9 cellular contexts compared by ENCODE assay signal in genomic region chr17:20944014-20944905, GRCh38.
DNase-seq lines count a peak whose midpoint lies in the region; ATAC-seq, FAIRE-seq and TF ChIP-seq lines count a peak whose summit lies in the region.
"Had no signal": no experiment of that assay in that cellular context is flagged by ENCODE, and none has a peak within 500 bp of the region (broad histone marks: within the 10 kb centered on the region; RNA-seq: fewer than 3 reads in every experiment).

No MANE protein-coding gene starts in this region.

- POLR2A ChIA-PET in activated CD4-positive, alpha-beta T cell treated with anti-CD3 and anti-CD28 coated beads for 36 hours (lab: Charles Lee): interaction anchor here (0.6 kb wide), 1 partner anchor 99 kb away, joined by 3 read pairs; the partner anchor contains the start of gene USP22

- TF ChIP-seq CTCF in bronchial epithelial cell (IDR thresholded peaks at IDR 0.05; ENCODE audit: insufficient read depth, low read length, severe bottlenecking) (peak; percentile 86), psoas muscle (IDR thresholded peaks at IDR 0.05) (peak; percentile 32)

- no peaks in the 10 kb centered on the region for H3K9me3 Mint-ChIP-seq in activated CD4-positive, alpha-beta T cell treated with anti-CD3 and anti-CD28 coated beads for 36 hours (ENCODE audit: low read depth)
- H3K9me3 Mint-ChIP-seq: T-helper 1 cell treated with Interleukin-12 subunit alpha and Interleukin-12 subunit beta and Interleukin-4 antibody, amounts not matched to agents 30 μg/mL and 1 μg/mL, for 36 hours had no signal

- FAIRE-seq in bronchial epithelial cell (lab: Jason Lieb, UNC): peak; percentile 89

- H3K36me3 ChIP-seq in bronchial epithelial cell (ENCODE audit: control insufficient read depth, insufficient read depth, low read length) (no peaks in the 10 kb centered on the region), psoas muscle (ENCODE audit: insufficient read depth in 1 of 2, low read depth in 1 of 2) (no peaks in the 10 kb centered on the region)

- peak; percentile 74 for ATAC-seq in activated CD4-positive, alpha-beta T cell treated with anti-CD3 and anti-CD28 coated beads for 36 hours
- ATAC-seq in psoas muscle (peak in 3 of 4 donors; percentile 60 to 99 (median 68)), GM18868 (IDR thresholded peaks at IDR 0.05; ENCODE audit: unreplicated experiment) (no peak), HG02759 (IDR thresholded peaks at IDR 0.05; ENCODE audit: unreplicated experiment) (no peak), HG02938 (IDR thresholded peaks at IDR 0.05; ENCODE audit: unreplicated experiment) (no peak)

- no peak overlapping the region for H3K27ac ChIP-seq in psoas muscle

- H3K4me3 Mint-ChIP-seq in activated CD4-positive, alpha-beta T cell treated with anti-CD3 and anti-CD28 coated beads for 36 hours: no peak overlapping the region
- H3K4me3 Mint-ChIP-seq: T-helper 1 cell treated with Interleukin-12 subunit alpha and Interleukin-12 subunit beta and Interleukin-4 antibody, amounts not matched to agents 30 μg/mL and 1 μg/mL, for 36 hours had no signal

- intact Hi-C loops in activated CD4-positive, alpha-beta T cell treated with anti-CD3 and anti-CD28 coated beads for 36 hours (cut with DNase I, micrococcal nuclease): loop anchor here in 1 of 2 experiments (1.0 kb wide), 1 partner anchor 49 kb away; no protein-coding TSS in a partner anchor
- intact Hi-C loops in psoas muscle (cut with DNase I): loop anchor here in 1 of 2 donors (2.0 kb wide), 1 partner anchor 49 kb away; no protein-coding TSS in a partner anchor

- peaks cover 12% of the 10 kb centered on the region for H3K27me3 Mint-ChIP-seq in activated CD4-positive, alpha-beta T cell treated with anti-CD3 and anti-CD28 coated beads for 36 hours

- no peaks in the 10 kb centered on the region for H3K4me1 ChIP-seq in psoas muscle

- 57 to 64% (median 62%) methylated on average over 13 of the region's 13 CpGs for WGBS in psoas muscle, 3 donors

- H3K4me3 ChIP-seq in bronchial epithelial cell (ENCODE audit: low read depth, low read length): no peak overlapping the region
- H3K4me3 ChIP-seq in psoas muscle: no peak overlapping the region

- H3K27me3 ChIP-seq in bronchial epithelial cell (ENCODE audit: control insufficient read depth, insufficient read depth, low read length): no peaks in the 10 kb centered on the region
- H3K27me3 ChIP-seq in psoas muscle (ENCODE audit: insufficient read depth in 3 of 3, low read length in 2 of 3): peaks cover 0 to 2% (median 0%) of the 10 kb centered on the region in 3 donors

- CTCF ChIA-PET in activated CD4-positive, alpha-beta T cell treated with anti-CD3 and anti-CD28 coated beads for 36 hours (lab: Charles Lee): interaction anchor here (0.6 to 2.3 kb wide), 9 partner anchors 10 to 557 kb away, joined by 3 to 9 read pairs (median 3); no protein-coding TSS in a partner anchor

- peak; percentile 60 for DNase-seq in activated CD4-positive, alpha-beta T cell treated with anti-CD3 and anti-CD28 coated beads for 36 hours
- DNase-seq in activated CD4-positive, alpha-beta T cell treated with anti-CD3 and anti-CD28 coated beads for 1 hour: no peak
- DNase-seq in NCI-H69 (lab: John Stamatoyannopoulos, UW): peak; percentile 84
- peak; percentile 63 for DNase-seq in bronchial epithelial cell (ENCODE audit: low read depth)
- DNase-seq in psoas muscle: no peak

- peaks cover 6% of the 10 kb centered on the region for H3K4me1 Mint-ChIP-seq in activated CD4-positive, alpha-beta T cell treated with anti-CD3 and anti-CD28 coated beads for 36 hours

- no peaks in the 10 kb centered on the region for H3K9me3 ChIP-seq in psoas muscle

- H3K36me3 Mint-ChIP-seq in activated CD4-positive, alpha-beta T cell treated with anti-CD3 and anti-CD28 coated beads for 36 hours (ENCODE audit: low read depth): no peaks in the 10 kb centered on the region

- H3K27ac Mint-ChIP-seq in activated CD4-positive, alpha-beta T cell treated with anti-CD3 and anti-CD28 coated beads for 36 hours: no peak overlapping the region
- H3K27ac Mint-ChIP-seq: T-helper 1 cell treated with Interleukin-12 subunit alpha and Interleukin-12 subunit beta and Interleukin-4 antibody, amounts not matched to agents 30 μg/mL and 1 μg/mL, for 36 hours had no signal

Comparison
In these comparisons a context has a peak if more than half of its experiments do, and no peak if none do; other contexts are left out.
1. DNase-seq: peak in activated CD4-positive, alpha-beta T cell treated with anti-CD3 and anti-CD28 coated beads for 36 hours (single experiment), NCI-H69 (single experiment) and bronchial epithelial cell (single experiment); none in activated CD4-positive, alpha-beta T cell treated with anti-CD3 and anti-CD28 coated beads for 1 hour (single experiment) and psoas muscle (0 of 2).
2. ATAC-seq: peak in activated CD4-positive, alpha-beta T cell treated with anti-CD3 and anti-CD28 coated beads for 36 hours (single experiment) and psoas muscle (3 of 4); none in GM18868 (single experiment), HG02759 (single experiment) and HG02938 (single experiment).